ENCODE assay signal across 8 cellular contexts in the genomic region with DNA sequence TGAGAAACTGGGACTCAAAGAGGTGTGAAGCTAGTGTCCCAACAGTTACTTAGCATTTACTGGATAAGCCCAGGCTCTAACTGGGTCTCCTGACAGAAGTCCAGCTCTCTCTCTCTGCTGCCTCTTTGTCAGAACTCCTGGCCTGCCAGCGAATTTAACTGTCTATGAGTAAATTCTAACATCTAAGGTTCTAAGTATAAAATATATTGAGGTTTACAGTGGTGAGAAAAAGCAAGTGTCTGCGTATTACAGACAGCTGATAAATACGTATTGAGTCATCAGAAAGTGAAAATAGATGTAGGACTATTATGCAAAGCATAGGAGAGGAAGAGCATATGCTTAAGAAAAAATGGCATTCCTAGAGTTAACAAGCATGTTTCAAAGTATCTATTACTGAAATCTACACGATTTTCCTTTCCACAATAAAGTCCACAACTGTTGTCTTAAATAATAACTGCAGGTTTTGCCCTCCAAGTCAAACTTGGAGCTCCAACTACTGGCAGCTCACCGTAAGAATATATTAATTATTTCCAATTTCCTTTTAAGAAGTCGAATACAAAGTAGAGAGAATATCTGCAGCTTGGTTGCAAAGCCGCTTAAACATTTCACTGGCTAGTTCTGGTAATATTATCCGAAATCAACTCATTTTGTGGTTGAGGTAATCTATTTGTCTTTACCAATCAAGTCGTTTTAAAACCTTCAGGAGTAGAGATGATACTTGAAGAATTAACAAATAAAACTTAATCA. TPM values are rescaled to one million over a fixed set of nuclear protein-coding genes. Genes with fewer than 3 reads are reported as not detected.
DNase-seq lines count a peak whose midpoint lies in the region; ATAC-seq and TF ChIP-seq lines count a peak whose summit lies in the region.

No MANE protein-coding gene starts in this region.

- H3K4me3 ChIP-seq in liver (ENCODE audit: low read depth in 1 of 3, low read length in 3 of 3) (no peak overlapping the region), upper lobe of left lung (peak overlapping the region in 3 of 4 donors; percentile 56 to 76 (median 69))

- TF ChIP-seq CTCF in liver (IDR thresholded peaks at IDR 0.05; ENCODE audit: low read depth, low read length, missing input control) (peak; percentile 1), upper lobe of left lung (IDR thresholded peaks at IDR 0.05) (peak in 2 of 6 experiments; percentile 18 to 29)

- H3K27me3 ChIP-seq in liver (ENCODE audit: control insufficient read depth in 4 of 4, insufficient read depth in 4 of 4, low read length in 3 of 4): no peaks in the 10 kb centered on the region
- no peaks in the 10 kb centered on the region for H3K27me3 ChIP-seq in upper lobe of left lung

- intact Hi-C loops in activated CD4-positive, alpha-beta T cell treated with anti-CD3 and anti-CD28 coated beads for 36 hours (cut with DNase I, micrococcal nuclease): loop anchor here (1.0 to 10.0 kb wide), 8 partner anchors 129 to 1490 kb away; a partner anchor contains a TSS

- TF ChIP-seq RAD21 in liver (IDR thresholded peaks at IDR 0.05): peak; percentile 17 to 28

- H3K36me3 ChIP-seq in liver (ENCODE audit: control insufficient read depth in 4 of 4, insufficient read depth in 3 of 4, low read depth in 1 of 4, low read length in 3 of 4) (no peaks in the 10 kb centered on the region), upper lobe of left lung (peaks cover 0 to 5% (median 0%) of the 10 kb centered on the region in 4 donors)

- no peak for TF ChIP-seq EP300 in upper lobe of left lung (IDR thresholded peaks at IDR 0.05)

- H3K27ac Mint-ChIP-seq in activated CD4-positive, alpha-beta T cell treated with anti-CD3 and anti-CD28 coated beads for 36 hours: peak overlapping the region; percentile 27
- H3K27ac Mint-ChIP-seq in activated naive CD8-positive, alpha-beta T cell treated with anti-CD3 and anti-CD28 coated beads for 36 hours: peak overlapping the region; percentile 45

- peaks cover 3% of the 10 kb centered on the region for H3K36me3 Mint-ChIP-seq in activated CD4-positive, alpha-beta T cell treated with anti-CD3 and anti-CD28 coated beads for 36 hours (ENCODE audit: low read depth)
- H3K36me3 Mint-ChIP-seq in activated naive CD8-positive, alpha-beta T cell treated with anti-CD3 and anti-CD28 coated beads for 36 hours: peaks cover 7% of the 10 kb centered on the region

- WGBS in liver: 61% methylated on average over 9 of the region's 9 CpGs
- WGBS in upper lobe of left lung, 2 donors: 27 to 28% methylated on average over 9 of the region's 9 CpGs

- CTCF ChIA-PET in activated CD4-positive, alpha-beta T cell treated with anti-CD3 and anti-CD28 coated beads for 36 hours (lab: Charles Lee): interaction anchor here (0.5 to 4.8 kb wide), 22 partner anchors 8 to 1302 kb away, joined by 3 to 46 read pairs (median 4); no protein-coding TSS in a partner anchor

- TF ChIP-seq POLR2A in upper lobe of left lung (IDR thresholded peaks at IDR 0.05): no peak

- H3K4me1 Mint-ChIP-seq in activated CD4-positive, alpha-beta T cell treated with anti-CD3 and anti-CD28 coated beads for 36 hours: peaks cover 31% of the 10 kb centered on the region
- peaks cover 30% of the 10 kb centered on the region for H3K4me1 Mint-ChIP-seq in activated naive CD8-positive, alpha-beta T cell treated with anti-CD3 and anti-CD28 coated beads for 36 hours

- peak overlapping the region in 1 of 2 donors; percentile 34 for H3K9ac ChIP-seq in liver (ENCODE audit: low read depth in 1 of 2, low read length in 2 of 2)

- no peaks in the 10 kb centered on the region for H3K9me3 Mint-ChIP-seq in activated CD4-positive, alpha-beta T cell treated with anti-CD3 and anti-CD28 coated beads for 36 hours (ENCODE audit: low read depth)
- no peaks in the 10 kb centered on the region for H3K9me3 Mint-ChIP-seq in activated naive CD8-positive, alpha-beta T cell treated with anti-CD3 and anti-CD28 coated beads for 36 hours

- H3K27ac ChIP-seq in liver (ENCODE audit: low read depth in 1 of 2, low read length in 2 of 2) (peak overlapping the region; percentile 42 to 83), upper lobe of left lung (peak overlapping the region; percentile 89 to 95 (median 92))

- H3K27me3 Mint-ChIP-seq in activated CD4-positive, alpha-beta T cell treated with anti-CD3 and anti-CD28 coated beads for 36 hours: no peaks in the 10 kb centered on the region
- no peaks in the 10 kb centered on the region for H3K27me3 Mint-ChIP-seq in activated naive CD8-positive, alpha-beta T cell treated with anti-CD3 and anti-CD28 coated beads for 36 hours

- peak; percentile 34 for ATAC-seq in activated CD4-positive, alpha-beta T cell treated with anti-CD3 and anti-CD28 coated beads for 36 hours
- ATAC-seq in GM21717 (IDR thresholded peaks at IDR 0.05; ENCODE audit: unreplicated experiment) (peak; percentile 50), upper lobe of left lung (ENCODE audit: low FRiP score in 2 of 2) (no peak)

- H3K4me3 Mint-ChIP-seq in activated CD4-positive, alpha-beta T cell treated with anti-CD3 and anti-CD28 coated beads for 36 hours: peak overlapping the region; percentile 87
- H3K4me3 Mint-ChIP-seq in activated naive CD8-positive, alpha-beta T cell treated with anti-CD3 and anti-CD28 coated beads for 36 hours: peak overlapping the region; percentile 97

- no peaks in the 10 kb centered on the region for H3K9me3 ChIP-seq in liver (ENCODE audit: control insufficient read depth in 4 of 4, low read length in 3 of 4)
- no peaks in the 10 kb centered on the region for H3K9me3 ChIP-seq in upper lobe of left lung

- peak; percentile 29 for DNase-seq in activated CD4-positive, alpha-beta T cell treated with anti-CD3 and anti-CD28 coated beads for 36 hours
- no peak for DNase-seq in activated CD4-positive, alpha-beta T cell treated with anti-CD3 and anti-CD28 coated beads for 48 hours
- peak; percentile 18 to 34 for DNase-seq in Kasumi-1 (lab: John Stamatoyannopoulos, UW)
- DNase-seq in activated naive CD8-positive, alpha-beta T cell treated with anti-CD3 and anti-CD28 coated beads for 36 hours: no peak
- peak in 1 of 2 donors; percentile 23 for DNase-seq in upper lobe of left lung
- DNase-seq in ureter (ENCODE audit: low spot score): no peak

- POLR2A ChIA-PET in activated CD4-positive, alpha-beta T cell treated with anti-CD3 and anti-CD28 coated beads for 36 hours (lab: Charles Lee): interaction anchor here (0.5 to 3.5 kb wide), 2 partner anchors 176 to 251 kb away, joined by 4 to 16 read pairs; a partner anchor contains a TSS

- H3K4me1 ChIP-seq in liver (ENCODE audit: control insufficient read depth in 4 of 4, insufficient read depth in 4 of 4, low read length in 3 of 4): peaks cover 0 to 11% (median 6%) of the 10 kb centered on the region in 4 donors
- peaks cover 7 to 29% (median 23%) of the 10 kb centered on the region in 4 donors for H3K4me1 ChIP-seq in upper lobe of left lung

TF ChIP-seq in liver, 16 proteins besides CTCF, POLR2A, EP300 and RAD21:
- no peak for TF ChIP-seq HNF4A (conservative IDR thresholded peaks at IDR 0.05)
- TF ChIP-seq JUND (IDR thresholded peaks at IDR 0.05): peak in 1 of 2 donors; percentile 6

RNA-seq across cellular contexts. Expression of a gene that starts 1.4 kb away (rescaled TPM):
- total RNA-seq in activated CD4-positive, alpha-beta T cell treated with anti-CD3 and anti-CD28 coated beads for 36 hours: 1 to 10 TPM; 5.1 to 5.3 TPM
- total RNA-seq in activated naive CD8-positive, alpha-beta T cell treated with anti-CD3 and anti-CD28 coated beads for 36 hours: 1 to 10 TPM; 5.1 to 6.1 TPM
- total RNA-seq in liver (1 to 10 TPM; 2.6 to 4.9 TPM), upper lobe of left lung (100 to 1,000 TPM in 1 of 6 donors, 10 to 100 TPM in 5; 10.5 to 134 (median 54.7) TPM), ureter (65.2 TPM)
- polyA plus RNA-seq in liver: 1 to 10 TPM; 3.9 to 10.0 TPM

Comparison
In these comparisons a context has a peak if more than half of its experiments do, and no peak if none do; other contexts are left out.
1. DNase-seq: peak in activated CD4-positive, alpha-beta T cell treated with anti-CD3 and anti-CD28 coated beads for 36 hours (single experiment) and Kasumi-1 (2 of 2); none in activated CD4-positive, alpha-beta T cell treated with anti-CD3 and anti-CD28 coated beads for 48 hours (single experiment), activated naive CD8-positive, alpha-beta T cell treated with anti-CD3 and anti-CD28 coated beads for 36 hours (single experiment) and ureter (single experiment).
2. ATAC-seq: peak in activated CD4-positive, alpha-beta T cell treated with anti-CD3 and anti-CD28 coated beads for 36 hours (single experiment) and GM21717 (single experiment); none in upper lobe of left lung (0 of 2).
3. H3K4me3 ChIP-seq: peak in upper lobe of left lung (3 of 4); none in liver (0 of 3).